In genomic region chr1:240602189-240602588, GRCh38 we compare ENCODE assay signal across 2 cellular contexts.
TF ChIP-seq lines count a peak whose summit lies in the region.

No MANE protein-coding gene starts in this region.

TF ChIP-seq in IMR-90, 13 proteins besides CTCF, POLR2A, EP300 and RAD21 (continued from another document):
- peak; percentile 33; the same call in 1 of the 2 replicates for TF ChIP-seq SMC3 (IDR thresholded peaks at IDR 0.05; ENCODE audit: low read depth, low read length)
- TF ChIP-seq NFE2L2 (IDR thresholded peaks at IDR 0.05; ENCODE audit: low read depth, low read length): no peak
- TF ChIP-seq MXI1 (IDR thresholded peaks at IDR 0.05; ENCODE audit: borderline replicate concordance, low read depth, low read length): no peak
- TF ChIP-seq ELK1 (IDR thresholded peaks at IDR 0.05; ENCODE audit: borderline replicate concordance, low read depth, low read length): no peak
- TF ChIP-seq FOS (IDR thresholded peaks at IDR 0.05; ENCODE audit: low read depth, low read length): no peak

TF ChIP-seq in GM12891, 5 proteins besides CTCF, POLR2A, EP300 and RAD21 (continued from another document):
- TF ChIP-seq POU2F2 (IDR thresholded peaks at IDR 0.05; ENCODE audit: low read depth, low read length) (no peak), PAX5 (IDR thresholded peaks at IDR 0.05; ENCODE audit: insufficient read depth, low read length, severe bottlenecking) (no peak), SPI1 (IDR thresholded peaks at IDR 0.05; ENCODE audit: low read depth, low read length) (no peak), TAF1 (IDR thresholded peaks at IDR 0.05; ENCODE audit: low read depth, low read length) (no peak)
